ENCODE assay signal across 8 cellular contexts in genomic region chr17:64736804-64737492, GRCh38.
DNase-seq lines count a peak whose midpoint lies in the region; ATAC-seq, FAIRE-seq and TF ChIP-seq lines count a peak whose summit lies in the region.

No MANE protein-coding gene starts in this region.

- H3K9me3 ChIP-seq in K562 (replicated peaks; ENCODE audit: control insufficient read depth, insufficient read depth, low read depth, low read length): no peaks in the 10 kb centered on the region
- H3K9me3 ChIP-seq in thoracic aorta: no peaks in the 10 kb centered on the region

- FAIRE-seq in K562 (lab: Jason Lieb, UNC): peak; percentile 97

- H3K4me3 ChIP-seq in K562 (no peak overlapping the region), thoracic aorta (no peak overlapping the region)

- DNase-seq in AG09319 (ENCODE audit: extremely low read depth, low read depth) (no peak), H4 (ENCODE audit: low spot score) (peak; percentile 73), SW480 (ENCODE audit: low spot score) (peak; percentile 58), K562 (ENCODE audit: extremely low read depth in 1 of 4, low spot score in 3 of 4) (peak in 1 of 4 experiments; percentile 51), lung microvascular endothelial cell (ENCODE audit: low read depth in 2 of 2) (peak; percentile 80 to 82), thoracic aorta (ENCODE audit: low spot score) (no peak)

- intact Hi-C loops in K562 (cut with micrococcal nuclease): loop anchor here (2.0 to 10.0 kb wide), 3 partner anchors 75 to 316 kb away; partner anchors contain the start of genes CEP95, DDX5 and SMURF2

- no peaks in the 10 kb centered on the region for H3K27me3 ChIP-seq in K562 (ENCODE audit: control insufficient read depth in 2 of 2, insufficient read depth in 2 of 2, low read length in 2 of 2)
- H3K27me3 ChIP-seq in thoracic aorta (replicated peaks; ENCODE audit: insufficient read depth): no peaks in the 10 kb centered on the region

- 31% methylated on average over 8 of the region's 8 CpGs for WGBS in K562 (ENCODE audit: insufficient coverage, low coverage, missing lambda C conversion rate)

- POLR2A ChIA-PET in K562 (lab: Yijun Ruan, JAX): interaction anchor here (0.8 to 1.1 kb wide), 2 partner anchors 230 to 318 kb away, joined by 3 to 4 read pairs; partner anchors contain the start of genes CEP95 and DDX5

- H2AFZ ChIP-seq in K562 (ENCODE audit: low read depth, low read length): no peak overlapping the region

- BruUV-seq in K562 (replicated peaks; lab: Mats Ljungman, UMichigan): no TSS peak

- in situ Hi-C loops in K562 (cut with MboI): no loop called here

- ATAC-seq in K562: peak; percentile 86
- ATAC-seq in thoracic aorta (ENCODE audit: insufficient number of reproducible peaks, low FRiP score, low read depth): no peak
- ATAC-seq in HG03378 (IDR thresholded peaks at IDR 0.05; ENCODE audit: unreplicated experiment): no peak
- no peak for ATAC-seq in HG03175 (IDR thresholded peaks at IDR 0.05; ENCODE audit: unreplicated experiment)

- H3K79me2 ChIP-seq in K562 (ENCODE audit: control insufficient read depth, insufficient read depth, low read length): no peaks in the 10 kb centered on the region

- no peak for TF ChIP-seq POLR2A in K562 (conservative IDR thresholded peaks at IDR 0.05)

- H3K36me3 ChIP-seq in K562 (ENCODE audit: control insufficient read depth, insufficient read depth, low read length): no peaks in the 10 kb centered on the region
- H3K36me3 ChIP-seq in thoracic aorta: no peaks in the 10 kb centered on the region

- H3K4me1 ChIP-seq in K562 (replicated peaks in 1 of 2; ENCODE audit: control insufficient read depth in 2 of 2, insufficient read depth in 2 of 2, low read length in 2 of 2) (peaks cover 2 to 4% of the 10 kb centered on the region in 2 experiments; a peak in 1 of 5 replicates), thoracic aorta (ENCODE audit: control insufficient read depth in 1 of 2, low read depth in 2 of 2) (peaks cover 21 to 46% of the 10 kb centered on the region in 2 donors)

- H3K9ac ChIP-seq in K562 (ENCODE audit: insufficient read depth in 1 of 2, low read depth in 2 of 2, low read length in 2 of 2): no peak overlapping the region

- TF ChIP-seq CTCF in AG09319 (IDR thresholded peaks at IDR 0.05; ENCODE audit: low read depth, low read length): peak; percentile 52
- TF ChIP-seq CTCF in K562 (IDR thresholded peaks at IDR 0.05 in 2 of 3, conservative IDR thresholded peaks at IDR 0.05 in 1 of 3; ENCODE audit: insufficient read depth in 2 of 3, low read depth in 1 of 3, low read length in 3 of 3): peak; percentile 54 to 71 (median 69)
- TF ChIP-seq CTCF in thoracic aorta (IDR thresholded peaks at IDR 0.05): peak; percentile 28

- TF ChIP-seq RAD21 in K562 (CRISPR knock-in tag; conservative IDR thresholded peaks at IDR 0.05 in 1 of 2, IDR thresholded peaks at IDR 0.05 in 1 of 2): peak; percentile 55 to 75

- TF ChIP-seq EP300 in K562 (IDR thresholded peaks at IDR 0.05; ENCODE audit: low read length): no peak

- no peaks in the 10 kb centered on the region for H4K20me1 ChIP-seq in K562 (replicated peaks; ENCODE audit: control insufficient read depth, insufficient read depth, low read length)

- no peaks in the 10 kb centered on the region for H3K9me1 ChIP-seq in K562 (ENCODE audit: control insufficient read depth, insufficient read depth, low read length)

- H3K27ac ChIP-seq in K562 (ENCODE audit: extremely low read depth, low read depth, low read length) (no peak overlapping the region), thoracic aorta (no peak overlapping the region)

- no peak overlapping the region for H3K4me2 ChIP-seq in K562 (ENCODE audit: insufficient read depth, low read length)

- CTCF ChIA-PET in K562 (lab: Yijun Ruan, JAX; ENCODE audit: low intra/inter-chr PET ratio): interaction anchor here (0.6 to 1.4 kb wide), 2 partner anchors 35 to 316 kb away, joined by 3 read pairs; no protein-coding TSS in a partner anchor

TF ChIP-seq in K562, 482 proteins besides CTCF, POLR2A, EP300 and RAD21 (continues in another document):
- TF ChIP-seq MED1 (CRISPR knock-in tag; IDR thresholded peaks at IDR 0.05; ENCODE audit: borderline replicate concordance) (no peak), BRD9 (IDR thresholded peaks at IDR 0.05; ENCODE audit: low read depth, partially characterized antibody) (peak; percentile 82), CHD4 (IDR thresholded peaks at IDR 0.05; ENCODE audit: insufficient read depth, insufficient replicate concordance, low read depth, low read length, poor library complexity, severe bottlenecking) (peak; percentile 61), ZNF408 (CRISPR knock-in tag; IDR thresholded peaks at IDR 0.05; ENCODE audit: low read depth) (no peak), KDM2B (CRISPR knock-in tag; IDR thresholded peaks at IDR 0.05) (no peak), OTX1 (CRISPR knock-in tag; IDR thresholded peaks at IDR 0.05) (no peak), ZNF316 (IDR thresholded peaks at IDR 0.05) (no peak), NUFIP1 (IDR thresholded peaks at IDR 0.05; ENCODE audit: partially characterized antibody) (no peak), PHTF2 (CRISPR knock-in tag; IDR thresholded peaks at IDR 0.05) (no peak), PCBP2 (IDR thresholded peaks at IDR 0.05; ENCODE audit: low read depth, low read length, poor library complexity, severe bottlenecking) (no peak), NR2C1 (IDR thresholded peaks at IDR 0.05) (no peak), NR2C1 (tag; IDR thresholded peaks at IDR 0.05) (no peak), XRCC5 (IDR thresholded peaks at IDR 0.05; ENCODE audit: low read depth, low read length) (no peak), ETV1 (tag; conservative IDR thresholded peaks at IDR 0.05; ENCODE audit: low read depth) (no peak), RAD51 (IDR thresholded peaks at IDR 0.05; ENCODE audit: borderline replicate concordance, low read depth) (no peak), PBX2 (CRISPR knock-in tag; IDR thresholded peaks at IDR 0.05; ENCODE audit: low read depth) (no peak), PBX2 (tag; conservative IDR thresholded peaks at IDR 0.05; ENCODE audit: low read depth) (0 out of 2 replicates have a peak, but pooled peaks have one; percentile 18), TAF1 (IDR thresholded peaks at IDR 0.05; ENCODE audit: control insufficient read depth, extremely low read depth, insufficient read depth, low read length, severe bottlenecking) (no peak), NFRKB (IDR thresholded peaks at IDR 0.05; ENCODE audit: low read depth) (no peak), CC2D1A (IDR thresholded peaks at IDR 0.05) (0 out of 2 replicates have a peak, but pooled peaks have one; percentile 41), ZNF239 (CRISPR knock-in tag; IDR thresholded peaks at IDR 0.05) (no peak), ZNF311 (CRISPR knock-in tag; IDR thresholded peaks at IDR 0.05) (no peak)
- TF ChIP-seq, protein P1, sequence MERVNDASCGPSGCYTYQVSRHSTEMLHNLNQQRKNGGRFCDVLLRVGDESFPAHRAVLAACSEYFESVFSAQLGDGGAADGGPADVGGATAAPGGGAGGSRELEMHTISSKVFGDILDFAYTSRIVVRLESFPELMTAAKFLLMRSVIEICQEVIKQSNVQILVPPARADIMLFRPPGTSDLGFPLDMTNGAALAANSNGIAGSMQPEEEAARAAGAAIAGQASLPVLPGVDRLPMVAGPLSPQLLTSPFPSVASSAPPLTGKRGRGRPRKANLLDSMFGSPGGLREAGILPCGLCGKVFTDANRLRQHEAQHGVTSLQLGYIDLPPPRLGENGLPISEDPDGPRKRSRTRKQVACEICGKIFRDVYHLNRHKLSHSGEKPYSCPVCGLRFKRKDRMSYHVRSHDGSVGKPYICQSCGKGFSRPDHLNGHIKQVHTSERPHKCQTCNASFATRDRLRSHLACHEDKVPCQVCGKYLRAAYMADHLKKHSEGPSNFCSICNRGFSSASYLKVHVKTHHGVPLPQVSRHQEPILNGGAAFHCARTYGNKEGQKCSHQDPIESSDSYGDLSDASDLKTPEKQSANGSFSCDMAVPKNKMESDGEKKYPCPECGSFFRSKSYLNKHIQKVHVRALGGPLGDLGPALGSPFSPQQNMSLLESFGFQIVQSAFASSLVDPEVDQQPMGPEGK (CRISPR knock-in tag; IDR thresholded peaks at IDR 0.05; ENCODE audit: borderline replicate concordance): no peak
- TF ChIP-seq, protein P2, sequence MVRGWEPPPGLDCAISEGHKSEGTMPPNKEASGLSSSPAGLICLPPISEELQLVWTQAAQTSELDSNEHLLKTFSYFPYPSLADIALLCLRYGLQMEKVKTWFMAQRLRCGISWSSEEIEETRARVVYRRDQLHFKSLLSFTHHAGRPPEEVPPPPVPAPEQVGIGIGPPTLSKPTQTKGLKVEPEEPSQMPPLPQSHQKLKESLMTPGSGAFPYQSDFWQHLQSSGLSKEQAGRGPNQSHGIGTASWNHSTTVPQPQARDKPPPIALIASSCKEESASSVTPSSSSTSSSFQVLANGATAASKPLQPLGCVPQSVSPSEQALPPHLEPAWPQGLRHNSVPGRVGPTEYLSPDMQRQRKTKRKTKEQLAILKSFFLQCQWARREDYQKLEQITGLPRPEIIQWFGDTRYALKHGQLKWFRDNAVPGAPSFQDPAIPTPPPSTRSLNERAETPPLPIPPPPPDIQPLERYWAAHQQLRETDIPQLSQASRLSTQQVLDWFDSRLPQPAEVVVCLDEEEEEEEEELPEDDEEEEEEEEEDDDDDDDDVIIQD (CRISPR knock-in tag; IDR thresholded peaks at IDR 0.05): no peak
- TF ChIP-seq, protein P3, sequence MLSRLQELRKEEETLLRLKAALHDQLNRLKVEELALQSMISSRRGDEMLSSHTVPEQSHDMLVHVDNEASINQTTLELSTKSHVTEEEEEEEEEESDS (CRISPR knock-in tag; IDR thresholded peaks at IDR 0.05): no peak

Comparison
In these comparisons a context has a peak if more than half of its experiments do, and no peak if none do; other contexts are left out.
1. DNase-seq: peak in H4 (single experiment), SW480 (single experiment) and lung microvascular endothelial cell (2 of 2); none in AG09319 (single experiment) and thoracic aorta (single experiment).
2. Peak in every context shown above with its lines, with median percentiles within 50 percentile points of each other: CTCF ChIP-seq.